In the genomic region with DNA sequence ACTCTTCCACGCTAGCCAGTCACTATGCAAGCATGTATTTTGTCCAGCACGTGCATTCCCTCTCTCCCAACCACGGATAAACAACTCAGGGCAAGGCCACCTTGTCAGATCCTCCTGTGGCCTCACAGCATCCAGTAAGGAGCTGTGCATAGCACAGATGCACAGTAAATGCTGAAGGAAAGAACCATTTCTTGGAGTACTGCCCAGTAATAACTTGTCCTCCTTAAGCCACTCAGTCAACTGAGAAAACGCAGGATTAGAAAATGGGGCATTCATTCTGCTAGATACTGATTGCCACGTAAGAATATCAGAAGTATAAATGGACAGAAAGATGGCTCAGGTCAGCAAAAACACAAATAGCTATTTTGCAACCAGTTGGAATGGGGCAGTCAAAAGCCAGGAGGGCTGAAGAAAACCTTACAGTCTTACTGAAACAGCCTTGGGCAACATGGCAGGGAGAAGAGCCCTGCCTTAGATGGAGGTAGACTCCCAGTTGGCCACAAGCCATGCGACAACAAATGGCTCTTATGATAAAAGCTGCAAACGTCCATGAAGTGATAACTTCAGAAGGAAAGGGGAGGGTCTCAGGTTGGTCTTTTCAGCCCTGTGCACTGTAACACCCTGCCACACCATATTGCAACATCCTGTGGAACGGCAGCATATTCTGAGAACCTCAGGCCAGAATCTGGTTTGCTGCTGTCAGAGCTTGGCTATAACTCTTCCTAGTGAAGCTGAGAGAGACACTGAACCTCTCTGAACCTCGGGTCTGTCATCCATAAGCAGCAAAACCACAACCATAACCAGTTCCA, we compare ENCODE assay signal across 17 cellular contexts. TPM values are rescaled to one million over a fixed set of nuclear protein-coding genes. Genes with fewer than 3 reads are reported as not detected.
A peak's percentile ranks its signal among the peaks of the same experiment; 100 is the strongest.
DNase-seq lines count a peak whose midpoint lies in the region; TF ChIP-seq lines count a peak whose summit lies in the region.
"Had no signal": no experiment of that assay in that cellular context is flagged by ENCODE, and none has a peak within 500 bp of the region (broad histone marks: within the 10 kb centered on the region; RNA-seq: fewer than 3 reads in every experiment).

No MANE protein-coding gene starts in this region.

- H3K27ac ChIP-seq in hepatocyte: peak overlapping the region; percentile 16
- H3K27ac ChIP-seq: esophagus squamous epithelium had no signal

- H2AFZ ChIP-seq in hepatocyte: no peak overlapping the region

- in situ Hi-C loops in astrocyte of the spinal cord (cut with HindIII; ENCODE audit: low sequenced_read_pairs): no loop called here

- no peaks in the 10 kb centered on the region for H4K20me1 ChIP-seq in hepatocyte (ENCODE audit: insufficient read depth, poor library complexity, severe bottlenecking)

- peaks cover 7% of the 10 kb centered on the region for H3K4me1 ChIP-seq in hepatocyte (ENCODE audit: insufficient read depth)

- TF ChIP-seq RAD21 in Ishikawa (IDR thresholded peaks at IDR 0.05; ENCODE audit: low read depth): no peak

- POLR2A ChIA-PET in AG04449 (lab: Yijun Ruan, JAX): interaction anchor here (0.9 kb wide), 1 partner anchor 10 kb away, joined by 3 read pairs; no protein-coding TSS in a partner anchor

- 74% methylated on average over 9 of the region's 9 CpGs for WGBS in hepatocyte (ENCODE audit: low lambda C conversion rate, missing lambda C conversion rate)

- no peak overlapping the region for H3K4me3 ChIP-seq in AG04449 (ENCODE audit: low read depth, low read length)
- no peak overlapping the region for H3K4me3 ChIP-seq in astrocyte of the spinal cord (ENCODE audit: low read depth, low read length)
- H3K4me3 ChIP-seq in hepatocyte: no peak overlapping the region
- H3K4me3 ChIP-seq: esophagus squamous epithelium had no signal

- no peak overlapping the region for H3K4me2 ChIP-seq in hepatocyte

- CTCF ChIA-PET in AG04449 (lab: Yijun Ruan, JAX): interaction anchor here (1.0 to 2.3 kb wide), 3 partner anchors 12 to 52 kb away, joined by 3 to 7 read pairs (median 4); no protein-coding TSS in a partner anchor

- H3K9me3 ChIP-seq in hepatocyte (ENCODE audit: low read depth): no peaks in the 10 kb centered on the region
- H3K9me3 ChIP-seq: esophagus squamous epithelium had no signal

- no peaks in the 10 kb centered on the region for H3K9me2 ChIP-seq in hepatocyte (replicated peaks; ENCODE audit: insufficient read depth)

- no peaks in the 10 kb centered on the region for H3K27me3 ChIP-seq in hepatocyte
- H3K27me3 ChIP-seq: esophagus squamous epithelium had no signal

- TF ChIP-seq EP300 in Ishikawa (IDR thresholded peaks at IDR 0.05; ENCODE audit: borderline replicate concordance): no peak

- peak; percentile 74 for DNase-seq in AG04449 (ENCODE audit: low read depth, low spot score)
- peak; percentile 71 for DNase-seq in astrocyte of the spinal cord (ENCODE audit: low read depth, low spot score)
- peak; percentile 28 for DNase-seq in hepatocyte (ENCODE audit: low spot score)
- DNase-seq in activated CD4-positive, CD25-positive, alpha-beta regulatory T cell (lab: John Stamatoyannopoulos, UW): no peak
- no peak for DNase-seq in GDM1 (lab: John Stamatoyannopoulos, UW)
- no peak for DNase-seq in HK-2 (ENCODE audit: unreplicated experiment)
- DNase-seq in NCI-H1092 (lab: John Stamatoyannopoulos, UW): no peak
- DNase-seq: activated CD8-positive, alpha-beta memory T cell treated with anti-CD3 and anti-CD28 coated beads, Interleukin-2, amount 10 ng/mL, durations not matched to agents 7 days and 5 days; Calu3; dermis blood vessel endothelial cell; esophagus squamous epithelium; NCI-H1930; NCI-H524 treated with DMSO at 0.1 percent for 48 hours; stimulated activated naive CD8-positive, alpha-beta T cell treated with anti-CD3 and anti-CD28 coated beads, Interleukin-15, Interleukin-2, amounts not matched to agents 100 U/mL and 50 U/mL, for 24 hours had no signal

- H3K79me2 ChIP-seq in hepatocyte: no peaks in the 10 kb centered on the region

- H3K36me3 ChIP-seq in hepatocyte (replicated peaks; ENCODE audit: insufficient read depth, low read depth): no peaks in the 10 kb centered on the region
- H3K36me3 ChIP-seq: esophagus squamous epithelium had no signal

- TF ChIP-seq CTCF in AG04449 (IDR thresholded peaks at IDR 0.05; ENCODE audit: insufficient read depth, low read length, missing control alignments) (no peak), astrocyte of the spinal cord (IDR thresholded peaks at IDR 0.05; ENCODE audit: low read depth, low read length) (no peak), hepatocyte (IDR thresholded peaks at IDR 0.05; ENCODE audit: poor library complexity) (no peak)

TF ChIP-seq in Ishikawa, 13 proteins besides CTCF, POLR2A, EP300 and RAD21:
- peak; percentile 29; the same call in 1 of the 2 replicates for TF ChIP-seq CEBPB (IDR thresholded peaks at IDR 0.05)
- TF ChIP-seq FOXM1 (IDR thresholded peaks at IDR 0.05; ENCODE audit: borderline replicate concordance, low read depth): no peak
- no peak for TF ChIP-seq CREB1 (IDR thresholded peaks at IDR 0.05; ENCODE audit: low read depth)
- TF ChIP-seq, protein P1, sequence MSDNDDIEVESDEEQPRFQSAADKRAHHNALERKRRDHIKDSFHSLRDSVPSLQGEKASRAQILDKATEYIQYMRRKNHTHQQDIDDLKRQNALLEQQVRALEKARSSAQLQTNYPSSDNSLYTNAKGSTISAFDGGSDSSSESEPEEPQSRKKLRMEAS (IDR thresholded peaks at IDR 0.05): no peak
- TF ChIP-seq, protein P2, sequence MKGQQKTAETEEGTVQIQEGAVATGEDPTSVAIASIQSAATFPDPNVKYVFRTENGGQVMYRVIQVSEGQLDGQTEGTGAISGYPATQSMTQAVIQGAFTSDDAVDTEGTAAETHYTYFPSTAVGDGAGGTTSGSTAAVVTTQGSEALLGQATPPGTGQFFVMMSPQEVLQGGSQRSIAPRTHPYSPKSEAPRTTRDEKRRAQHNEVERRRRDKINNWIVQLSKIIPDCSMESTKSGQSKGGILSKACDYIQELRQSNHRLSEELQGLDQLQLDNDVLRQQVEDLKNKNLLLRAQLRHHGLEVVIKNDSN (IDR thresholded peaks at IDR 0.05): no peak
- no peak for TF ChIP-seq EGR1 (IDR thresholded peaks at IDR 0.05)

RNA-seq across cellular contexts. Expression of a gene that starts 23.0 kb away (rescaled TPM):
- 39.7 and 47.4 TPM in 2 replicates for total RNA-seq in hepatocyte
- polyA plus RNA-seq in hepatocyte: 57.9 and 78.1 TPM in 2 replicates

RNA-seq across cellular contexts. Expression of a gene that starts 39.9 kb away (rescaled TPM):
- 1.5 and 3.4 TPM in 2 replicates for total RNA-seq in hepatocyte
- 0.34 and 2.6 TPM in 2 replicates for polyA plus RNA-seq in hepatocyte
- total RNA-seq: activated CD8-positive, alpha-beta memory T cell treated with anti-CD3 and anti-CD28 coated beads, Interleukin-2, amount 10 ng/mL, durations not matched to agents 7 days and 5 days; Calu3; dermis blood vessel endothelial cell; esophagus squamous epithelium; myocyte; urinary bladder had no signal
- polyA plus RNA-seq: urinary bladder had no signal

Comparison
In these comparisons a context has a peak if more than half of its experiments do, and no peak if none do; other contexts are left out.
1. DNase-seq: peak in AG04449 (single experiment), astrocyte of the spinal cord (single experiment) and hepatocyte (single experiment); none in activated CD4-positive, CD25-positive, alpha-beta regulatory T cell (0 of 4), GDM1 (single experiment), HK-2 (single experiment) and NCI-H1092 (single experiment).